25 cellular contexts compared by ENCODE assay signal in the genomic region with DNA sequence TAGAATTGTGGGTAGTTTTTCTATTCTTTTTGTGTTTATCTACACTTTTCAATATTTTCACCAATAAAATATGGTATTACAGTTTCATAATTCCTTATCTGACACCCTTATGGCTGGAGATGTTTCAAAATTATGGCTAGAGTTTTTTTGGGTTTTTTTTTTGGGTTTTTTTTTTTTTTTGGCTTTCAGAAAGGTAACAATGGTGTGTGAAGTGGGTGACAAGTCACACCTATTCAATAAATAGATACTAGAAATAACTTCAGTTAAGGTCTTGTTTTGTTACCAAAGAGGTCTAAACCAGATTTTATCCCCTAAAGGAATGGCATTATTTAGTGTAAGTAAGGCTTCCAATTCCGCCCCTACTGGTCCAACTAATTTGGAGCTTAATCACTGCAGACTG.
"Had no signal": no experiment of that assay in that cellular context is flagged by ENCODE, and none has a peak within 500 bp of the region (broad histone marks: within the 10 kb centered on the region; RNA-seq: fewer than 3 reads in every experiment).

No MANE protein-coding gene starts in this region.

- H3K9me3 ChIP-seq: SJSA1 had no signal

- H3K4me3 ChIP-seq: K562, SJSA1, SK-N-MC had no signal

- H3K4me1 ChIP-seq: SJSA1 had no signal

- H3K27me3 ChIP-seq: SJSA1 had no signal

- H3K27me3 Mint-ChIP-seq: IgD-negative memory B cell had no signal

- H3K9me3 Mint-ChIP-seq: IgD-negative memory B cell had no signal

- H3K36me3 ChIP-seq: SJSA1 had no signal

- ATAC-seq: K562 had no signal

- H3K9ac ChIP-seq: KMS-11 had no signal

- DNase-seq: Kasumi-1, MM.1S, MV-4-11, NCI-H1048, NCI-H1105, NCI-H146, NCI-H1694 treated with DMSO at 0.1 percent for 48 hours, NCI-H1930, NCI-H2081, NCI-H2107, NCI-H226, NCI-H446, NCI-H510A, NCI-H524 treated with DMSO at 0.1 percent for 48 hours, NCI-H69, NCI-H774, Right ventricle myocardium superior, RPMI8226, SIG-M5 had no signal

- H3K27ac ChIP-seq: HL-60, KMS-11, SJSA1, SK-N-MC had no signal
